Comparison of ENCODE assay signal across 22 cellular contexts in genomic region chr16:54425068-54425467, GRCh38.
"Had no signal": no experiment of that assay in that cellular context is flagged by ENCODE, and none has a peak within 500 bp of the region (broad histone marks: within the 10 kb centered on the region; RNA-seq: fewer than 3 reads in every experiment).

No MANE protein-coding gene starts in this region.

- H3K36me3 ChIP-seq: adrenal gland had no signal

- H3K4me3 ChIP-seq: adrenal gland had no signal

- H3K27ac ChIP-seq: adrenal gland had no signal

- DNase-seq: activated CD4-positive, alpha-beta T cell treated with anti-CD3 and anti-CD28 coated beads, Interleukin-2, amount 50 U/mL, for 1 hour; activated CD4-positive, CD25-positive, alpha-beta regulatory T cell; activated CD8-positive, alpha-beta memory T cell treated with anti-CD3 and anti-CD28 coated beads, Interleukin-2, amount 50 U/mL, for 48 hours; activated CD8-positive, alpha-beta T cell treated with anti-CD3 and anti-CD28 coated beads, Interleukin-2, amount 10 ng/mL, durations not matched to agents 7 days and 5 days; activated naive CD4-positive, alpha-beta T cell treated with anti-CD3 and anti-CD28 coated beads, Interleukin-2, amount 50 U/mL, for 16 hours; activated naive CD8-positive, alpha-beta T cell treated with anti-CD3 and anti-CD28 coated beads, Interleukin-2, amount 10 ng/mL, durations not matched to agents 7 days and 5 days; activated T-cell treated with anti-CD3 and anti-CD28 coated beads, Interleukin-2, amount 50 U/mL, for 1 hour; anterior cingulate cortex; cerebellar nuclear complex; Kasumi-1; KBM-7; NCI-H1105; NCI-H1694 treated with DMSO at 0.1 percent for 48 hours; NCI-H2029 treated with DMSO at 0.1 percent for 48 hours; NCI-H345; NCI-H524; NCI-H82; PC-3; SIG-M5; T-cell; T1000 had no signal

- ATAC-seq: activated CD8-positive, alpha-beta T cell treated with anti-CD3 and anti-CD28 coated beads, Interleukin-2, amount 10 ng/mL, durations not matched to agents 7 days and 5 days; PC-3; T-cell had no signal

- H3K9me3 ChIP-seq: adrenal gland had no signal
